In genomic region chr13:113860579-113861432, GRCh38 we compare ENCODE assay signal across 2 cellular contexts.
TF ChIP-seq lines count a peak whose summit lies in the region.

No MANE protein-coding gene starts in this region.

TF ChIP-seq in Ishikawa, 13 proteins besides CTCF, POLR2A, EP300 and RAD21 (continued from another document):
- TF ChIP-seq YY1 (IDR thresholded peaks at IDR 0.05; ENCODE audit: low read depth) (no peak), TAF1 (IDR thresholded peaks at IDR 0.05; ENCODE audit: low read depth) (no peak), USF1 (IDR thresholded peaks at IDR 0.05) (no peak), ZBTB7A (IDR thresholded peaks at IDR 0.05; ENCODE audit: low read depth) (peak; percentile 63), CEBPB (IDR thresholded peaks at IDR 0.05) (no peak), TEAD4 (IDR thresholded peaks at IDR 0.05) (peak; percentile 88), REST (IDR thresholded peaks at IDR 0.05; ENCODE audit: low read depth) (no peak), EGR1 (IDR thresholded peaks at IDR 0.05) (peak; percentile 60), NFIC (IDR thresholded peaks at IDR 0.05) (0 out of 2 replicates have a peak, but pooled peaks have one; percentile 25)
- TF ChIP-seq, protein P1, sequence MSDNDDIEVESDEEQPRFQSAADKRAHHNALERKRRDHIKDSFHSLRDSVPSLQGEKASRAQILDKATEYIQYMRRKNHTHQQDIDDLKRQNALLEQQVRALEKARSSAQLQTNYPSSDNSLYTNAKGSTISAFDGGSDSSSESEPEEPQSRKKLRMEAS (IDR thresholded peaks at IDR 0.05): peak; percentile 23; the same call in 1 of the 2 replicates

TF ChIP-seq in H1, 55 proteins besides CTCF, POLR2A, EP300 and RAD21 (continued from another document):
- 0 out of 4 replicates have a peak, but pooled peaks of 1 of the 2 experiments have one; percentile 44 for TF ChIP-seq HDAC2 (IDR thresholded peaks at IDR 0.05; ENCODE audit: borderline replicate concordance in 1 of 2, low read depth in 2 of 2, low read length in 2 of 2)
- 0 out of 2 replicates have a peak, but pooled peaks have one; percentile 60 for TF ChIP-seq RBBP5 (IDR thresholded peaks at IDR 0.05; ENCODE audit: borderline replicate concordance, low read depth, low read length)
- TF ChIP-seq HDAC6 (IDR thresholded peaks at IDR 0.05; ENCODE audit: low read depth, low read length): no peak
- 0 out of 2 replicates have a peak, but pooled peaks have one; percentile 21 for TF ChIP-seq YY1 (IDR thresholded peaks at IDR 0.05; ENCODE audit: low read depth, low read length)
- TF ChIP-seq SRF (IDR thresholded peaks at IDR 0.05; ENCODE audit: low read depth, low read length): no peak
- TF ChIP-seq RNF2 (IDR thresholded peaks at IDR 0.05; ENCODE audit: borderline replicate concordance, low read depth, low read length, missing control alignments, poor library complexity, severe bottlenecking): no peak
- 0 out of 2 replicates have a peak, but pooled peaks have one; percentile 5 for TF ChIP-seq RXRA (IDR thresholded peaks at IDR 0.05; ENCODE audit: insufficient read depth, low read depth, low read length)
- TF ChIP-seq BRCA1 (IDR thresholded peaks at IDR 0.05; ENCODE audit: low read depth, low read length): no peak
- no peak for TF ChIP-seq GABPA (IDR thresholded peaks at IDR 0.05; ENCODE audit: borderline replicate concordance, insufficient read depth, low read length)
- TF ChIP-seq SIRT6 (IDR thresholded peaks at IDR 0.05; ENCODE audit: low read length): no peak
- TF ChIP-seq SIN3A (conservative IDR thresholded peaks at IDR 0.05 in 1 of 2, IDR thresholded peaks at IDR 0.05 in 1 of 2; ENCODE audit: low read depth in 1 of 2, low read length in 2 of 2): 0 out of 4 replicates have a peak, but pooled peaks of 1 of the 2 experiments have one; percentile 38
- TF ChIP-seq CTBP2 (IDR thresholded peaks at IDR 0.05; ENCODE audit: borderline replicate concordance, insufficient read depth, insufficient read length, low read length): peak; percentile 86
- TF ChIP-seq POU5F1 (IDR thresholded peaks at IDR 0.05; ENCODE audit: low read depth, low read length): no peak
- peak; percentile 30; the same call in 1 of the 2 replicates for TF ChIP-seq TCF12 (IDR thresholded peaks at IDR 0.05; ENCODE audit: low read depth, low read length)
- TF ChIP-seq TEAD4 (IDR thresholded peaks at IDR 0.05; ENCODE audit: low read depth, low read length): peak; percentile 93
- TF ChIP-seq SP1 (IDR thresholded peaks at IDR 0.05; ENCODE audit: low read depth, low read length): peak; percentile 74
- TF ChIP-seq EZH2 (IDR thresholded peaks at IDR 0.05; ENCODE audit: low read depth, low read length, severe bottlenecking): no peak
- TF ChIP-seq, protein P1 (IDR thresholded peaks at IDR 0.05): peak; percentile 44
- TF ChIP-seq EGR1 (IDR thresholded peaks at IDR 0.05; ENCODE audit: borderline replicate concordance, low read depth, low read length): peak; percentile 77; the same call in 1 of the 2 replicates
